21 cellular contexts compared by ENCODE assay signal in the genomic region with DNA sequence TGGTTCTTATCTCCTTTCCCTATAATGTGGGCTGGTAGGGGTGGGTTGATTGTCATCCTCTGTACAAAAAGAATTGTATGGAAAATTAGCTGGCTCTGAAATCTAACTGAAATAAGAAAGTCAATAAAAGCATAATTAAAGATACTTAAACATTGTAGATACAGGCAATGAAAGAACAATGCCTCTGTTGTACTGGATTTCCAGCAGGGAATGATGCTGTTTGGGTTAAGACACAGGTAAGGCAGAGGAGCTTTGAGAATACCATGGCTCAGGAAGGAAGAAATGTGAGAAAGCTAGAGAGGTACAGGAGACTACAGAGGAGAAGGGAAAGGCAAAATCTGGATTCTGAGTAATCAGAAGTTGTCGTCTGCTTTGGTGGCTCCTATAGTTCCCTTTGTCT. TPM values are rescaled to one million over a fixed set of nuclear protein-coding genes. Genes with fewer than 3 reads are reported as not detected.
A peak's percentile ranks its signal among the peaks of the same experiment; 100 is the strongest.
DNase-seq lines count a peak whose midpoint lies in the region; ATAC-seq, FAIRE-seq and TF ChIP-seq lines count a peak whose summit lies in the region.
"Had no signal": no experiment of that assay in that cellular context is flagged by ENCODE, and none has a peak within 500 bp of the region (broad histone marks: within the 10 kb centered on the region; RNA-seq: fewer than 3 reads in every experiment).

No MANE protein-coding gene starts in this region.

- H3K9me3 Mint-ChIP-seq in nephron (peaks cover 5% of the 10 kb centered on the region), type B pancreatic cell (no peaks in the 10 kb centered on the region)
- H3K9me3 Mint-ChIP-seq: HFFc6 had no signal

- H3K27me3 Mint-ChIP-seq in nephron (ENCODE audit: low read depth) (no peaks in the 10 kb centered on the region), type B pancreatic cell (no peaks in the 10 kb centered on the region)

- H3K36me3 Mint-ChIP-seq in nephron (ENCODE audit: low read depth): peaks cover 6% of the 10 kb centered on the region
- H3K36me3 Mint-ChIP-seq in type B pancreatic cell: no peaks in the 10 kb centered on the region
- H3K36me3 Mint-ChIP-seq: CD4-positive, alpha-beta memory T cell had no signal

- H3K4me3 Mint-ChIP-seq in nephron (no peak overlapping the region), type B pancreatic cell (no peak overlapping the region)
- H3K4me3 Mint-ChIP-seq: CD4-positive, alpha-beta memory T cell; HFFc6 had no signal

- TF ChIP-seq CTCF in nephron (IDR thresholded peaks at IDR 0.05; ENCODE audit: unreplicated experiment in 3 of 3): no peak
- no peak for TF ChIP-seq CTCF in type B pancreatic cell (conservative IDR thresholded peaks at IDR 0.05)
- no peak for TF ChIP-seq CTCF in D721Med (IDR thresholded peaks at IDR 0.05; ENCODE audit: insufficient read depth, missing control alignments)

- H3K27ac Mint-ChIP-seq in nephron (peak overlapping the region in 2 of 3 experiments; percentile 39 to 73), type B pancreatic cell (peak overlapping the region; percentile 22)
- H3K27ac Mint-ChIP-seq: CD4-positive, alpha-beta memory T cell; HFFc6 had no signal

- peak; percentile 60 for ATAC-seq in left colon
- ATAC-seq: A549, GM12878 had no signal

- DNase-seq in NCI-H146 (lab: John Stamatoyannopoulos, UW) (peak; percentile 31), left colon (no peak), type B pancreatic cell (ENCODE audit: extremely low spot score, unreplicated experiment) (no peak), NCI-H345 (lab: John Stamatoyannopoulos, UW) (no peak), GM19238 (ENCODE audit: insufficient read length, low spot score) (no peak), D721Med (ENCODE audit: insufficient read length, low spot score) (no peak)
- DNase-seq: 8988T; ACHN; C1 segment of cervical spinal cord; Calu3; CD4-positive, alpha-beta memory T cell; COR-L47; DMS79; EL; GDM1; GOT3; HFFc6 had no signal

- intact Hi-C loops in left colon (cut with DNase I, micrococcal nuclease): no loop called here

- FAIRE-seq in D721Med (lab: Jason Lieb, UNC): no peak
- FAIRE-seq: A549, GM12878, H54 had no signal

- H3K4me1 Mint-ChIP-seq in nephron (no peaks in the 10 kb centered on the region), type B pancreatic cell (ENCODE audit: unreplicated experiment) (no peaks in the 10 kb centered on the region)
- H3K4me1 Mint-ChIP-seq: CD4-positive, alpha-beta memory T cell had no signal

RNA-seq across cellular contexts. Expression of a gene that starts 10.1 kb away (rescaled TPM):
- total RNA-seq in left colon (1 to 10 TPM; 2.7 to 7.0 TPM), type B pancreatic cell (ENCODE audit: low replicate concordance) (8.6 and 23.6 TPM in 2 replicates)
